In the genomic region with DNA sequence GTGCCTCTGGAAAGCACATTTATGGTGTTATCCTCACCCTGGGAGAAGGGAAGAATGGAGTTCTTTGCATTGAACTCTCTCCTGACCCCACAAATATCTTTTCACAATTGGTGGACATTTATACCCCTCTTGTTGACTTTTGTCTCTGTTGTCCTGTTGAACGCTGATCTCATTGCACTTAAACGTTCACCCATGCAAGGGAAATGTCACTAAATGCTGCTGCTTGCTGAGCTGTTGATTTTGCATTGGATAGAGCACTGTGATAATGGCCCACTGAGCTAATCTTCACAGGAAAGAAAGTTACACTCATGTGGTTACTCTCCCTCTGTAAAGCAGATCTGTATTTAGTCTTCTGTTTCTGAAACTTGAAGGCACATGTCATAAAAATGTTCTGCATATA, we compare ENCODE assay signal across 29 cellular contexts.
DNase-seq lines count a peak whose midpoint lies in the region; ATAC-seq, FAIRE-seq and TF ChIP-seq lines count a peak whose summit lies in the region.
"Had no signal": no experiment of that assay in that cellular context is flagged by ENCODE, and none has a peak within 500 bp of the region (broad histone marks: within the 10 kb centered on the region; RNA-seq: fewer than 3 reads in every experiment).

No MANE protein-coding gene starts in this region.

- H3K27me3 ChIP-seq in pancreas = no peaks in the 10 kb centered on the region
- H3K27me3 ChIP-seq: cardiac muscle cell, SJSA1, transverse colon had no signal

- no peak for FAIRE-seq in pancreas (lab: Jason Lieb, UNC)
- FAIRE-seq: astrocyte, colon had no signal

- no peaks in the 10 kb centered on the region for H3K9me3 ChIP-seq in pancreas
- H3K9me3 ChIP-seq: mucosa of descending colon, SJSA1, transverse colon had no signal

- intact Hi-C loops in pancreas (cut with DNase I) = no loop called here

- H3K4me1 ChIP-seq in pancreas = no peaks in the 10 kb centered on the region
- H3K4me1 ChIP-seq: Caco-2, SJSA1, transverse colon had no signal

- no peaks in the 10 kb centered on the region for H3K36me3 ChIP-seq in pancreas
- H3K36me3 ChIP-seq: cardiac muscle cell, SJSA1, transverse colon had no signal

- H3K27ac ChIP-seq in pancreas = no peak overlapping the region
- H3K27ac ChIP-seq: C4-2B, cardiac muscle cell, SJSA1, transverse colon had no signal

- DNase-seq in DMS79 (lab: John Stamatoyannopoulos, UW) = peak; percentile 60
- DNase-seq in NCI-H146 treated with DMSO at 0.1 percent for 48 hours (lab: John Stamatoyannopoulos, UW; ENCODE audit: unreplicated experiment) = peak; percentile 87
- DNase-seq in NCI-H748 treated with DMSO at 0.1 percent for 48 hours (lab: John Stamatoyannopoulos, UW) = peak; percentile 58
- DNase-seq in pancreas = no peak
- DNase-seq in mucosa of gallbladder (ENCODE audit: low spot score) = no peak
- no peak for DNase-seq in dedifferentiated amniotic fluid mesenchymal stem cell (ENCODE audit: extremely low spot score)
- DNase-seq: activated B cell treated with CpG ODN at 0.5 μM for 24 hours; activated gamma-delta T cell; activated naive CD8-positive, alpha-beta T cell treated with anti-CD3 and anti-CD28 coated beads, Interleukin-2, amount 10 ng/mL, durations not matched to agents 7 days and 5 days; activated T-cell treated with anti-CD3 and anti-CD28 coated beads, Interleukin-2, amount 50 U/mL, for 24 hours; Caco-2; effector memory CD4-positive, alpha-beta T cell; hypothalamus; left cardiac atrium; mammary epithelial cell; mucosa of descending colon; NCI-H1048; NCI-H82; nephron progenitor cell; stimulated activated CD4-positive, alpha-beta T cell treated with anti-CD3 and anti-CD28 coated beads, Interleukin-4, amount 100 ng/mL, for 24 hours; T-cell; transverse colon had no signal

- peak in 3 of 4 donors; percentile 25 to 88 (median 68) for ATAC-seq in pancreas
- ATAC-seq in GM19023 (IDR thresholded peaks at IDR 0.05; ENCODE audit: unreplicated experiment) = no peak
- ATAC-seq: GM23338, mucosa of descending colon, T-cell had no signal

- no peak overlapping the region for H3K4me3 ChIP-seq in pancreas
- H3K4me3 ChIP-seq: cardiac muscle cell, GM23338, mucosa of descending colon, SJSA1, transverse colon had no signal

- no peak for TF ChIP-seq CTCF in pancreas (IDR thresholded peaks at IDR 0.05)

- 23 to 28% methylated on average over 2 of the region's 2 CpGs for WGBS in pancreas, 2 donors

Comparison
In these comparisons a context has a peak if more than half of its experiments do, and no peak if none do; other contexts are left out.
1. DNase-seq: peak in DMS79 (single experiment), NCI-H146 treated with DMSO at 0.1 percent for 48 hours (single experiment) and NCI-H748 treated with DMSO at 0.1 percent for 48 hours (single experiment); none in pancreas (0 of 6), mucosa of gallbladder (single experiment) and dedifferentiated amniotic fluid mesenchymal stem cell (single experiment).